Comparison of ENCODE assay signal across 2 cellular contexts in the genomic region with DNA sequence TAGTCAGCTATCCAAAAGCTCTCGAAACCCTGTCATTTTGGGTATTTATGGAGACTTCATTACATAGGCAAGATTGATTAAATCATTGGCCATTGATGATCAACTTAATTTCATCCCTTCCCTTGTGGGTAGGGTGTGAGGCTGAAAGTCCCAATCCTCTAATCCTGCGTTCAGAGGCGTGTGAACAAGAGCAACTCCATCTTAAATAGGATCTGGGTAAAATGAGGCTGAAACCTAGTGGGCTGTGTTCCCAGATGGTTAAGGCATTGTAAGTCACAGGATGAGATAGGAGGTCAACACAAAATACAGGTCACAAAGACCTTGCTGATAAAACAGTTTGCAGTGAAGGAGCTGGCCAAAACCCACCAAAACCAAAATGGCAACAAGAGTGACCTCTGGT.
TF ChIP-seq lines count a peak whose summit lies in the region.

No MANE protein-coding gene starts in this region.

TF ChIP-seq in SK-N-SH, 30 proteins besides CTCF, POLR2A, EP300 and RAD21 (continued from another document):
- no peak for TF ChIP-seq ELF1 (IDR thresholded peaks at IDR 0.05)
- no peak for TF ChIP-seq MEF2A (IDR thresholded peaks at IDR 0.05; ENCODE audit: borderline replicate concordance, low read depth)
- no peak for TF ChIP-seq FOXM1 (IDR thresholded peaks at IDR 0.05; ENCODE audit: low read depth)
- no peak for TF ChIP-seq REST (IDR thresholded peaks at IDR 0.05; ENCODE audit: low read depth, low read length)
- TF ChIP-seq CHD2 (IDR thresholded peaks at IDR 0.05; ENCODE audit: low read length, partially characterized antibody), result no peak
- no peak for TF ChIP-seq MXI1 (IDR thresholded peaks at IDR 0.05; ENCODE audit: low read depth, low read length)
- TF ChIP-seq TAF1 (IDR thresholded peaks at IDR 0.05; ENCODE audit: borderline replicate concordance, low read depth, low read length), result no peak
- TF ChIP-seq, protein P1, sequence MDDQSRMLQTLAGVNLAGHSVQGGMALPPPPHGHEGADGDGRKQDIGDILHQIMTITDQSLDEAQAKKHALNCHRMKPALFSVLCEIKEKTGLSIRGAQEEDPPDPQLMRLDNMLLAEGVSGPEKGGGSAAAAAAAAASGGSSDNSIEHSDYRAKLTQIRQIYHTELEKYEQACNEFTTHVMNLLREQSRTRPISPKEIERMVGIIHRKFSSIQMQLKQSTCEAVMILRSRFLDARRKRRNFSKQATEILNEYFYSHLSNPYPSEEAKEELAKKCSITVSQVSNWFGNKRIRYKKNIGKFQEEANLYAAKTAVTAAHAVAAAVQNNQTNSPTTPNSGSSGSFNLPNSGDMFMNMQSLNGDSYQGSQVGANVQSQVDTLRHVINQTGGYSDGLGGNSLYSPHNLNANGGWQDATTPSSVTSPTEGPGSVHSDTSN (IDR thresholded peaks at IDR 0.05), result no peak

TF ChIP-seq in SK-N-SH treated with all-trans-retinoic acid at 6 μM for 48 hours, 23 proteins besides CTCF, POLR2A, EP300 and RAD21 (continued from another document):
- no peak for TF ChIP-seq CSDC2 (CRISPR knock-in tag; IDR thresholded peaks at IDR 0.05)
- TF ChIP-seq, protein P2, sequence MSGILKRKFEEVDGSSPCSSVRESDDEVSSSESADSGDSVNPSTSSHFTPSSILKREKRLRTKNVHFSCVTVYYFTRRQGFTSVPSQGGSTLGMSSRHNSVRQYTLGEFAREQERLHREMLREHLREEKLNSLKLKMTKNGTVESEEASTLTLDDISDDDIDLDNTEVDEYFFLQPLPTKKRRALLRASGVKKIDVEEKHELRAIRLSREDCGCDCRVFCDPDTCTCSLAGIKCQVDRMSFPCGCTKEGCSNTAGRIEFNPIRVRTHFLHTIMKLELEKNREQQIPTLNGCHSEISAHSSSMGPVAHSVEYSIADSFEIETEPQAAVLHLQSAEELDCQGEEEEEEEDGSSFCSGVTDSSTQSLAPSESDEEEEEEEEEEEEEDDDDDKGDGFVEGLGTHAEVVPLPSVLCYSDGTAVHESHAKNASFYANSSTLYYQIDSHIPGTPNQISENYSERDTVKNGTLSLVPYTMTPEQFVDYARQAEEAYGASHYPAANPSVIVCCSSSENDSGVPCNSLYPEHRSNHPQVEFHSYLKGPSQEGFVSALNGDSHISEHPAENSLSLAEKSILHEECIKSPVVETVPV (CRISPR knock-in tag; IDR thresholded peaks at IDR 0.05), result no peak
